Comparison of ENCODE assay signal across 10 cellular contexts in genomic region chr12:131102991-131103609, GRCh38.
DNase-seq lines count a peak whose midpoint lies in the region; ATAC-seq and TF ChIP-seq lines count a peak whose summit lies in the region.
"Had no signal": no experiment of that assay in that cellular context is flagged by ENCODE, and none has a peak within 500 bp of the region (broad histone marks: within the 10 kb centered on the region; RNA-seq: fewer than 3 reads in every experiment).

No MANE protein-coding gene starts in this region.

- ATAC-seq in GM18861 (IDR thresholded peaks at IDR 0.05; ENCODE audit: unreplicated experiment) = peak; percentile 60
- ATAC-seq in HG02798 (IDR thresholded peaks at IDR 0.05; ENCODE audit: poor library complexity, unreplicated experiment) = peak; percentile 42
- ATAC-seq in sciatic nerve = no peak

- TF ChIP-seq CTCF in brain (conservative IDR thresholded peaks at IDR 0.05) = no peak
- no peak for TF ChIP-seq CTCF in HFFc6 (IDR thresholded peaks at IDR 0.05)

- peaks cover 32% of the 10 kb centered on the region for H3K4me1 Mint-ChIP-seq in brain
- H3K4me1 Mint-ChIP-seq in HFFc6 (ENCODE audit: low read depth) = no peaks in the 10 kb centered on the region

- H3K27me3 Mint-ChIP-seq in brain = no peaks in the 10 kb centered on the region
- H3K27me3 Mint-ChIP-seq in HFFc6 (ENCODE audit: insufficient read depth) = no peaks in the 10 kb centered on the region; the same call in 1 of the 2 replicates

- intact Hi-C loops in sciatic nerve (cut with DNase I) = loop anchor here (10.0 kb wide), 1 partner anchor 352 kb away; no protein-coding TSS in a partner anchor

- H3K9me3 Mint-ChIP-seq in brain (peaks cover 0 to 7% (median 0%) of the 10 kb centered on the region in 5 experiments), HFFc6 (peaks cover 21% of the 10 kb centered on the region)

- peak; percentile 57 for DNase-seq in sciatic nerve (ENCODE audit: low spot score)
- DNase-seq in NCI-H128 (lab: John Stamatoyannopoulos, UW; ENCODE audit: unreplicated experiment) = no peak
- no peak for DNase-seq in D341Med (ENCODE audit: low spot score)
- DNase-seq in HFFc6 = no peak
- DNase-seq: KG1, substantia nigra, T1000 had no signal

- peak overlapping the region in 3 of 5 experiments; percentile 33 to 98 (median 44) for H3K27ac Mint-ChIP-seq in brain
- H3K27ac Mint-ChIP-seq in HFFc6 = no peak overlapping the region

- H3K4me3 Mint-ChIP-seq in brain = peak overlapping the region in 1 of 5 experiments; percentile 49
- no peak overlapping the region for H3K4me3 Mint-ChIP-seq in HFFc6

- H3K36me3 Mint-ChIP-seq in brain = no peaks in the 10 kb centered on the region
- H3K36me3 Mint-ChIP-seq in HFFc6 (ENCODE audit: low read depth) = no peaks in the 10 kb centered on the region
